26 cellular contexts compared by ENCODE assay signal in the genomic region with DNA sequence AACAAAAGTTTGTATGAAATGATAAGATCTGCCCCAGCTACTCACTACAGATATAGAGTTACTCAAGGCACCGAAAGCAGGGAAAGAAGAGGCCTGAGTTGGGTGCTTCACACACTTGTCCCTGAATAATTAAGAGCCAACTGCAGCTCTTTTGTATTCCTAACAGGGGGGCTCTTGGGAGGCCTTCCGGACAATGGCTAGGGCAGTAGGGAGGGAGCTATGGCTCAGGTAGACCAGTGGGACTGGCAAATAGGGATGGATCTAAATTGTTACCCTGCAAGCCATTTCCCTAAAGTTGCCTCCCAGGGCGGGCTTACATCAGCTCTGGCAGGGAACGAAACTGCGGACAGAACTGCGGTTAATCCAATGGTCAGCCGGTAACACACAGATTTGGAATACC. TPM values are rescaled to one million over a fixed set of nuclear protein-coding genes. Genes with fewer than 3 reads are reported as not detected.
"Had no signal": no experiment of that assay in that cellular context is flagged by ENCODE, and none has a peak within 500 bp of the region (broad histone marks: within the 10 kb centered on the region; RNA-seq: fewer than 3 reads in every experiment).

No MANE protein-coding gene starts in this region.

- H3K4me3 Mint-ChIP-seq: activated CD4-positive, alpha-beta memory T cell treated with anti-CD3 and anti-CD28 coated beads for 36 hours; activated naive CD4-positive, alpha-beta T cell treated with anti-CD3 and anti-CD28 coated beads, Interleukin-2, amount 10 ng/mL, durations not matched to agents 7 days and 5 days; activated naive CD8-positive, alpha-beta T cell treated with anti-CD3 and anti-CD28 coated beads, Interleukin-2, amount 50 U/mL, for 24 hours; activated T-cell treated with anti-CD3 and anti-CD28 coated beads, Interleukin-2, amount 50 U/mL, for 72 hours; dendritic cell treated with granulocyte-macrophage colony-stimulating factor and Interleukin-4, amounts not matched to agents 40 ng/mL and 50 ng/mL, for 4 days; natural killer cell; stimulated activated memory B cell treated with anti-CD40 and anti-IgM and Interleukin-4, amounts not matched to agents 10 μg/mL and 1 μg/mL and 100 μg/mL, for 72 hours; T-helper 17 cell had no signal

- H3K9me3 Mint-ChIP-seq: activated CD4-positive, alpha-beta memory T cell treated with anti-CD3 and anti-CD28 coated beads for 36 hours; activated naive CD4-positive, alpha-beta T cell treated with anti-CD3 and anti-CD28 coated beads, Interleukin-2, amount 10 ng/mL, durations not matched to agents 7 days and 5 days; activated naive CD8-positive, alpha-beta T cell treated with anti-CD3 and anti-CD28 coated beads, Interleukin-2, amount 50 U/mL, for 24 hours; activated T-cell treated with anti-CD3 and anti-CD28 coated beads, Interleukin-2, amount 50 U/mL, for 72 hours; dendritic cell treated with granulocyte-macrophage colony-stimulating factor and Interleukin-4, amounts not matched to agents 40 ng/mL and 50 ng/mL, for 4 days; natural killer cell; stimulated activated memory B cell treated with anti-CD40 and anti-IgM and Interleukin-4, amounts not matched to agents 10 μg/mL and 1 μg/mL and 100 μg/mL, for 72 hours had no signal

- H3K36me3 Mint-ChIP-seq: activated CD4-positive, alpha-beta memory T cell treated with anti-CD3 and anti-CD28 coated beads for 36 hours; activated naive CD4-positive, alpha-beta T cell treated with anti-CD3 and anti-CD28 coated beads, Interleukin-2, amount 10 ng/mL, durations not matched to agents 7 days and 5 days; natural killer cell; stimulated activated memory B cell treated with anti-CD40 and anti-IgM and Interleukin-4, amounts not matched to agents 10 μg/mL and 1 μg/mL and 100 μg/mL, for 72 hours had no signal

- H3K27ac Mint-ChIP-seq: activated CD4-positive, alpha-beta memory T cell treated with anti-CD3 and anti-CD28 coated beads for 36 hours; activated naive CD4-positive, alpha-beta T cell treated with anti-CD3 and anti-CD28 coated beads, Interleukin-2, amount 10 ng/mL, durations not matched to agents 7 days and 5 days; activated naive CD8-positive, alpha-beta T cell treated with anti-CD3 and anti-CD28 coated beads, Interleukin-2, amount 50 U/mL, for 24 hours; activated T-cell treated with anti-CD3 and anti-CD28 coated beads, Interleukin-2, amount 50 U/mL, for 72 hours; dendritic cell treated with granulocyte-macrophage colony-stimulating factor and Interleukin-4, amounts not matched to agents 40 ng/mL and 50 ng/mL, for 4 days; natural killer cell; stimulated activated memory B cell treated with anti-CD40 and anti-IgM and Interleukin-4, amounts not matched to agents 10 μg/mL and 1 μg/mL and 100 μg/mL, for 72 hours; T-helper 17 cell had no signal

- DNase-seq: activated CD4-positive, alpha-beta memory T cell treated with anti-CD3 and anti-CD28 coated beads for 36 hours; activated CD4-positive, alpha-beta T cell treated with anti-CD3 and anti-CD28 coated beads for 48 hours; activated effector memory CD4-positive, alpha-beta T cell treated with Interleukin-2 at 50 U/mL for 16 hours; activated naive CD4-positive, alpha-beta T cell treated with anti-CD3 and anti-CD28 coated beads, Interleukin-2, amount 10 ng/mL, durations not matched to agents 7 days and 5 days; activated naive CD8-positive, alpha-beta T cell treated with anti-CD3 and anti-CD28 coated beads, Interleukin-2, amount 50 U/mL, for 24 hours; activated T-cell treated with anti-CD3 and anti-CD28 coated beads, Interleukin-2, amount 50 U/mL, for 72 hours; effector CD4-positive, alpha-beta T cell; erythroblast; foreskin fibroblast; left ventricle myocardium superior; mammary epithelial cell; midbrain; natural killer cell; nucleus accumbens; posterior cingulate gyrus; right lobe of liver; small intestine; stimulated activated CD4-positive, alpha-beta T cell treated with anti-CD3 and anti-CD28 coated beads, Interleukin-2, amount 100 ng/mL, for 24 hours; stomach; T-helper 17 cell had no signal

- H3K9me3 ChIP-seq: right lobe of liver, stomach, suprapubic skin, tibial nerve had no signal

- H3K27ac ChIP-seq: cardiac muscle cell, right lobe of liver, stomach, suprapubic skin, tibial nerve had no signal

- H3K4me3 ChIP-seq: cardiac muscle cell, right lobe of liver, stomach, suprapubic skin, tibial nerve had no signal

- H3K36me3 ChIP-seq: cardiac muscle cell, right lobe of liver, stomach, suprapubic skin, tibial nerve had no signal

RNA-seq across cellular contexts. Expression of gene SEMA5B, which starts 6.2 kb away (rescaled TPM):
- total RNA-seq: activated CD4-positive, alpha-beta memory T cell treated with anti-CD3 and anti-CD28 coated beads for 36 hours; activated T-cell treated with anti-CD3 and anti-CD28 coated beads, Interleukin-2, amount 50 U/mL, for 72 hours; fibroblast of lung; T-helper 17 cell had no signal
- polyA plus RNA-seq: fibroblast of lung had no signal
